In the genomic region with DNA sequence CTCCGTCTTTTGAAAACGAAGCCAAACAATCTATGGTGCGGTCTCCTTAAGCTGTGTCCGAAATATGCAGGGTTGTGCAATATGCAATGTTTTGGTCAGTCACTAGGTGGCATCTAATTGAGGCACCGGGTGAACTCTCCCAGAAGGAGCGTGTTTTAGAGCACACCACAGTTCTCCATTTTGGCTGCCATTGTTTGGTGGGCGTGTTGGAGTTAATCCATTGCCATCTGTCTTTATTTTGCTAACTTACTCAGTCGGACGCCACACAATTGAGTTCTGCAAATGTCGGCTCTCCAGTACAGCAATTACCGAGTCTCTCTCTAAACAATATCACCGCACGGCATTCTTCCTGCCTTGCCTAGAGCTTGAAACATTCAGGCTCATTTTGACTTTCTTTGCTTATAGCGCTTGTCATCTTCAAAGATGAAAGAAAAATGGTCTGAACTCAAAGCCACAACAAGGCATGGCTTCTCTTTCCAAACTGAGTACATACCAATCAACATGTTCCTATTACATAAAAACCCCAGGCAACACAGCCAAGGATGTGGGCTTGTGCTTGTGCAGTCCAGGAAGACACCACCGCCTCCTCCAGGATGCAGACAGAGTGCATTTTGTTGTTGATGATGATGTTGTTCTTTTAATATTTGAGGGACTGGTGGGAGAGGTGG, we compare ENCODE assay signal across 8 cellular contexts.
A peak's percentile ranks its signal among the peaks of the same experiment; 100 is the strongest.
DNase-seq lines count a peak whose midpoint lies in the region; ATAC-seq and TF ChIP-seq lines count a peak whose summit lies in the region.

No MANE protein-coding gene starts in this region.

- H3K4me1 ChIP-seq in MM.1S (ENCODE audit: low read length): no peaks in the 10 kb centered on the region

- no peak overlapping the region for H3K27ac ChIP-seq in MM.1S (ENCODE audit: low read length)

- no peak overlapping the region for H2AFZ ChIP-seq in MM.1S (ENCODE audit: low read length)

- no peak for ATAC-seq in GM21619 (IDR thresholded peaks at IDR 0.05; ENCODE audit: unreplicated experiment)
- ATAC-seq in HG02642 (IDR thresholded peaks at IDR 0.05; ENCODE audit: poor library complexity, unreplicated experiment): no peak

- TF ChIP-seq CTCF in MM.1S (IDR thresholded peaks at IDR 0.05; ENCODE audit: low read length): peak; percentile 37

- H3K9ac ChIP-seq in MM.1S (ENCODE audit: low read length): no peak overlapping the region

- H4K20me1 ChIP-seq in MM.1S (ENCODE audit: insufficient read depth, low read length): no peaks in the 10 kb centered on the region

- H3F3A ChIP-seq in MM.1S (ENCODE audit: insufficient read depth, low read length): no peaks in the 10 kb centered on the region

- peak; percentile 74 for DNase-seq in Daoy (ENCODE audit: low read depth)
- DNase-seq in MM.1S: no peak
- peak; percentile 10 for DNase-seq in T follicular helper cell (ENCODE audit: low read depth)
- DNase-seq in brain pericyte (ENCODE audit: low read depth, low spot score): peak; percentile 37
- peak; percentile 79 for DNase-seq in iPS-NIHi11 (ENCODE audit: low spot score)
- peak; percentile 17 for DNase-seq in stimulated activated CD4-positive, alpha-beta T cell treated with anti-CD3 and anti-CD28 coated beads, Interleukin-12 subunit alpha, Interleukin-12 subunit beta, amount 100 ng/mL, for 4 hours

- no peaks in the 10 kb centered on the region for H3K79me2 ChIP-seq in MM.1S (ENCODE audit: low read length)

- no peaks in the 10 kb centered on the region for H3K27me3 ChIP-seq in MM.1S (replicated peaks; ENCODE audit: insufficient read depth, low read length)

- no peaks in the 10 kb centered on the region for H3K9me2 ChIP-seq in MM.1S (replicated peaks; ENCODE audit: insufficient read depth, low read length)

- no peaks in the 10 kb centered on the region for H3K9me3 ChIP-seq in MM.1S (replicated peaks; ENCODE audit: insufficient read depth, low read length)

- H3K4me2 ChIP-seq in MM.1S (ENCODE audit: low read depth, low read length): no peak overlapping the region

- no peaks in the 10 kb centered on the region for H3K36me3 ChIP-seq in MM.1S (replicated peaks; ENCODE audit: insufficient read depth, low read length)

- no peak overlapping the region for H3K4me3 ChIP-seq in MM.1S (ENCODE audit: low read length)
